1 cellular context compared by ENCODE assay signal in genomic region chr12:111405149-111405855, GRCh38.
A peak's percentile ranks its signal among the peaks of the same experiment; 100 is the strongest.
TF ChIP-seq lines count a peak whose summit lies in the region.

No MANE protein-coding gene starts in this region.

TF ChIP-seq in HepG2, 621 proteins besides CTCF, POLR2A, EP300 and RAD21 (continued from another document and continues in another):
- TF ChIP-seq ZNF276 (CRISPR knock-in tag; IDR thresholded peaks at IDR 0.05; ENCODE audit: low read depth) (no peak), ZFP36L1 (CRISPR knock-in tag; IDR thresholded peaks at IDR 0.05) (peak; percentile 96; the same call in 1 of the 2 replicates), ELF1 (CRISPR knock-in tag; IDR thresholded peaks at IDR 0.05) (peak; percentile 42; the same call in 1 of the 2 replicates), BCL6 (CRISPR knock-in tag; IDR thresholded peaks at IDR 0.05) (peak; percentile 46; the same call in 1 of the 2 replicates), SOX5 (CRISPR knock-in tag; IDR thresholded peaks at IDR 0.05; ENCODE audit: borderline replicate concordance) (peak; percentile 37; the same call in 1 of the 2 replicates), KAT8 (CRISPR knock-in tag; IDR thresholded peaks at IDR 0.05) (peak; percentile 75), ZFY (CRISPR knock-in tag; IDR thresholded peaks at IDR 0.05) (peak; percentile 64), ZNF264 (CRISPR knock-in tag; IDR thresholded peaks at IDR 0.05) (peak; percentile 81), ZNF75D (CRISPR knock-in tag; IDR thresholded peaks at IDR 0.05; ENCODE audit: borderline replicate concordance) (no peak), ATF2 (CRISPR knock-in tag; IDR thresholded peaks at IDR 0.05) (peak; percentile 81), GATAD2A (CRISPR knock-in tag; IDR thresholded peaks at IDR 0.05) (peak; percentile 60), IKZF5 (CRISPR knock-in tag; IDR thresholded peaks at IDR 0.05) (peak; percentile 79), ZNF501 (CRISPR knock-in tag; IDR thresholded peaks at IDR 0.05) (no peak), ZFAT (CRISPR knock-in tag; conservative IDR thresholded peaks at IDR 0.05) (0 out of 2 replicates have a peak, but pooled peaks have one; percentile 46), TRAFD1 (CRISPR knock-in tag; IDR thresholded peaks at IDR 0.05; ENCODE audit: borderline replicate concordance) (no peak), EED (CRISPR knock-in tag; IDR thresholded peaks at IDR 0.05) (0 out of 2 replicates have a peak, but pooled peaks have one; percentile 51), ZNF292 (CRISPR knock-in tag; IDR thresholded peaks at IDR 0.05; ENCODE audit: borderline replicate concordance, low read depth) (peak; percentile 40; the same call in 1 of the 2 replicates), E2F2 (CRISPR knock-in tag; IDR thresholded peaks at IDR 0.05; ENCODE audit: borderline replicate concordance) (peak; percentile 33; the same call in 1 of the 2 replicates), EEA1 (CRISPR knock-in tag; IDR thresholded peaks at IDR 0.05; ENCODE audit: borderline replicate concordance) (no peak), HNRNPLL (IDR thresholded peaks at IDR 0.05; ENCODE audit: low read depth, low read length, poor library complexity, severe bottlenecking) (peak; percentile 59), DRAP1 (CRISPR knock-in tag; IDR thresholded peaks at IDR 0.05) (peak; percentile 87), ZNF556 (CRISPR knock-in tag; IDR thresholded peaks at IDR 0.05; ENCODE audit: borderline replicate concordance) (peak; percentile 20; the same call in 1 of the 2 replicates), ZNF207 (IDR thresholded peaks at IDR 0.05; ENCODE audit: borderline replicate concordance) (no peak), ARID5B (CRISPR knock-in tag; IDR thresholded peaks at IDR 0.05) (peak; percentile 31; the same call in 1 of the 2 replicates), ZNF614 (CRISPR knock-in tag; IDR thresholded peaks at IDR 0.05; ENCODE audit: borderline replicate concordance) (0 out of 2 replicates have a peak, but pooled peaks have one; percentile 22), ZNF691 (CRISPR knock-in tag; IDR thresholded peaks at IDR 0.05; ENCODE audit: borderline replicate concordance, low read depth) (peak; percentile 44; the same call in 1 of the 2 replicates), ZNF20 (CRISPR knock-in tag; IDR thresholded peaks at IDR 0.05) (no peak), PRDM15 (CRISPR knock-in tag; IDR thresholded peaks at IDR 0.05) (no peak), ZNF574 (CRISPR knock-in tag; IDR thresholded peaks at IDR 0.05) (peak; percentile 74), ZNF580 (CRISPR knock-in tag; IDR thresholded peaks at IDR 0.05; ENCODE audit: borderline replicate concordance, low read depth) (peak; percentile 28; the same call in 1 of the 2 replicates), CEBPG (CRISPR knock-in tag; IDR thresholded peaks at IDR 0.05) (peak; percentile 99), HINFP (CRISPR knock-in tag; IDR thresholded peaks at IDR 0.05; ENCODE audit: low read depth) (no peak), PITX1 (CRISPR knock-in tag; IDR thresholded peaks at IDR 0.05) (peak; percentile 72; the same call in 1 of the 2 replicates), HOXD1 (CRISPR knock-in tag; IDR thresholded peaks at IDR 0.05) (0 out of 2 replicates have a peak, but pooled peaks have one; percentile 84), ZNF768 (CRISPR knock-in tag; IDR thresholded peaks at IDR 0.05) (peak; percentile 45; the same call in 1 of the 2 replicates)
